ENCODE assay signal across 8 cellular contexts in the genomic region with DNA sequence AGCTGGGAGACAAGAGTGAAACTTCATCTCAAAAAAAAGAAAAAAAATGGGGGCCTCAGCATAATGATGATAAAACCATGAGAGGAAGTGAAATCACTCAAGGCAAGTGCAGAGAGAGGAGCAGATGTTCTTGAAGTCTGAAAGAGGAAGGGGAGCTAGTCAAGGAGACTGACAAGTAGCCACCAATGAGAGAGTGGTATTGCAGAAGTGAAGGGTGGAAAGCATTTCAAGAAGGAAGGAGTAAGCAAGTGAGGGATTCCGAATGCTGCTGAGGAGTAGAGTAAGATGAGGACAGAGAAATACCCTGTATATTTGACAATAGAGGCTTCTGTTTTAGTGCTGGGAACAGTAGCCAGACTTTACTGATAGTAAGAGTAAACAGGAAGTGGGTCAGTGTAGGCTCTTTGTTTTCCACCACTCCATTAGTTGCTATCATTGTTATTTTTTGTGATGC. TPM values are rescaled to one million over a fixed set of nuclear protein-coding genes. Genes with fewer than 3 reads are reported as not detected.
A peak's percentile ranks its signal among the peaks of the same experiment; 100 is the strongest.
DNase-seq lines count a peak whose midpoint lies in the region; ATAC-seq, FAIRE-seq and TF ChIP-seq lines count a peak whose summit lies in the region.

No MANE protein-coding gene starts in this region.

- TF ChIP-seq CTCF in testis (IDR thresholded peaks at IDR 0.05) (no peak), mammary epithelial cell (conservative IDR thresholded peaks at IDR 0.05 in 1 of 2, IDR thresholded peaks at IDR 0.05 in 1 of 2; ENCODE audit: extremely low read depth in 1 of 2, insufficient read depth in 1 of 2, low read depth in 1 of 2, low read length in 2 of 2) (no peak)

- H3K9ac ChIP-seq in mammary epithelial cell (ENCODE audit: insufficient read depth, low read length) = no peak overlapping the region

- CTCF ChIA-PET in mammary epithelial cell (lab: Charles Lee; ENCODE audit: low non-redundant PET) = no interaction called here

- in situ Hi-C loops in KBM-7 (cut with MboI; ENCODE audit: low pct_unique_long_range_greater_than_20kb, low sequenced_read_pairs) = no loop called here
- in situ Hi-C loops in mammary epithelial cell (cut with MboI; ENCODE audit: low sequenced_read_pairs in 2 of 2) = loop anchor here (25.0 kb wide), 1 partner anchor 732 kb away; no protein-coding TSS in a partner anchor

- H3K4me1 ChIP-seq in testis (peaks cover 6% of the 10 kb centered on the region), mammary epithelial cell (ENCODE audit: insufficient read depth, low read length) (peaks cover 4% of the 10 kb centered on the region)

- H3K4me3 ChIP-seq in testis (no peak overlapping the region), mammary epithelial cell (replicated peaks in 1 of 3; ENCODE audit: insufficient read depth in 1 of 3, low read depth in 2 of 3, low read length in 3 of 3) (no peak overlapping the region)

- WGBS in testis, 2 donors = 60 to 80% methylated on average over 1 of the region's 1 CpG
- WGBS in mammary epithelial cell (ENCODE audit: low coverage, missing lambda C conversion rate) = 100% methylated on average over 1 of the region's 1 CpG

- no peaks in the 10 kb centered on the region for H4K20me1 ChIP-seq in mammary epithelial cell (ENCODE audit: insufficient read depth, low read length)

- H3K4me2 ChIP-seq in mammary epithelial cell (ENCODE audit: insufficient read depth, low read depth, low read length) = no peak overlapping the region

- no peak overlapping the region for H2AFZ ChIP-seq in mammary epithelial cell (ENCODE audit: low read depth, low read length)

- TF ChIP-seq POLR2A in testis (IDR thresholded peaks at IDR 0.05) = no peak

- intact Hi-C loops in testis (cut with DNase I; ENCODE audit: low total_unique reads) = no loop called here
- intact Hi-C loops in mammary epithelial cell (cut with micrococcal nuclease) = no loop called here

- dilution Hi-C loops in mammary epithelial cell (cut with HindIII; ENCODE audit: low sequenced_read_pairs) = no loop called here

- peak; percentile 78 for ATAC-seq in GM21576 (IDR thresholded peaks at IDR 0.05; ENCODE audit: unreplicated experiment)

- DNase-seq in GM18507 (ENCODE audit: extremely low spot score, insufficient read length, low read depth) (peak; percentile 47), KBM-7 (peak; percentile 85), COLO668 (lab: John Stamatoyannopoulos, UW; ENCODE audit: unreplicated experiment) (no peak), testis (no peak), mammary epithelial cell (no peak), SW480 (ENCODE audit: low spot score) (no peak)

- peak overlapping the region; percentile 85 for H3K27ac ChIP-seq in cingulate gyrus (ENCODE audit: low read depth, low read length)
- no peak overlapping the region for H3K27ac ChIP-seq in testis
- H3K27ac ChIP-seq in mammary epithelial cell (ENCODE audit: insufficient read depth, low read depth, low read length) = no peak overlapping the region

- H3K79me2 ChIP-seq in mammary epithelial cell (ENCODE audit: insufficient read depth, low read length) = peaks cover 18% of the 10 kb centered on the region

- no TSS peak for BruUV-seq in mammary epithelial cell (replicated peaks; lab: Mats Ljungman, UMichigan)

- H3K9me3 ChIP-seq in testis = no peaks in the 10 kb centered on the region
- H3K9me3 ChIP-seq in mammary epithelial cell (replicated peaks; ENCODE audit: insufficient read depth, low read length) = no peaks in the 10 kb centered on the region

- peak; percentile 95 for FAIRE-seq in GM18507 (lab: Jason Lieb, UNC)

- no peaks in the 10 kb centered on the region for H3K27me3 ChIP-seq in testis
- H3K27me3 ChIP-seq in mammary epithelial cell (ENCODE audit: insufficient read depth, low read length) = no peaks in the 10 kb centered on the region

- H3K36me3 ChIP-seq in testis (ENCODE audit: low read depth, missing control alignments) = no peaks in the 10 kb centered on the region
- peaks cover 9% of the 10 kb centered on the region for H3K36me3 ChIP-seq in mammary epithelial cell (ENCODE audit: insufficient read depth, low read length)

RNA-seq across cellular contexts. Expression of a gene that starts 2.9 kb away (rescaled TPM):
- total RNA-seq in testis (10 to 100 TPM in 1 of 2 donors, 1 to 10 TPM in 1; 9.5 to 17.9 TPM), mammary epithelial cell (10 to 100 TPM; 15.3 to 18.4 TPM)
- polyA plus RNA-seq in testis (ENCODE audit: insufficient read depth, low read depth, low replicate concordance) (19.7 TPM), mammary epithelial cell (9.2 TPM)
- polyA minus RNA-seq in mammary epithelial cell = 34.0 TPM

RNA-seq across cellular contexts. Expression of a gene that starts 3.0 kb away (rescaled TPM):
- total RNA-seq in testis = 10 to 100 TPM; 50.0 to 52.7 TPM
- 29.3 TPM for polyA plus RNA-seq in testis (ENCODE audit: insufficient read depth, low read depth, low replicate concordance)
- 10 to 100 TPM; 14.0 to 21.1 TPM for total RNA-seq in mammary epithelial cell
- 22.0 TPM for polyA plus RNA-seq in mammary epithelial cell
- 5.8 TPM for polyA minus RNA-seq in mammary epithelial cell

RNA-seq across cellular contexts. Expression of a gene that starts 52.9 kb away (rescaled TPM):
- total RNA-seq in testis (10 to 100 TPM in 1 of 2 donors, 1 to 10 TPM in 1; 3.2 to 14.3 TPM), mammary epithelial cell (not detected)
- polyA plus RNA-seq in testis (ENCODE audit: insufficient read depth, low read depth, low replicate concordance) (11.1 TPM), mammary epithelial cell (not detected)
- not detected for polyA minus RNA-seq in mammary epithelial cell

Comparison
In these comparisons a context has a peak if more than half of its experiments do, and no peak if none do; other contexts are left out.
1. DNase-seq: peak in GM18507 (single experiment) and KBM-7 (single experiment); none in COLO668 (single experiment), testis (single experiment), mammary epithelial cell (single experiment) and SW480 (single experiment).
2. RNA of a gene that starts 52.9 kb away (total RNA-seq): 3.2 to 14.3 TPM in testis; not detected in mammary epithelial cell; every median in the first group is over 4 times any median in the second.